Comparison of ENCODE assay signal across 8 cellular contexts in the genomic region with DNA sequence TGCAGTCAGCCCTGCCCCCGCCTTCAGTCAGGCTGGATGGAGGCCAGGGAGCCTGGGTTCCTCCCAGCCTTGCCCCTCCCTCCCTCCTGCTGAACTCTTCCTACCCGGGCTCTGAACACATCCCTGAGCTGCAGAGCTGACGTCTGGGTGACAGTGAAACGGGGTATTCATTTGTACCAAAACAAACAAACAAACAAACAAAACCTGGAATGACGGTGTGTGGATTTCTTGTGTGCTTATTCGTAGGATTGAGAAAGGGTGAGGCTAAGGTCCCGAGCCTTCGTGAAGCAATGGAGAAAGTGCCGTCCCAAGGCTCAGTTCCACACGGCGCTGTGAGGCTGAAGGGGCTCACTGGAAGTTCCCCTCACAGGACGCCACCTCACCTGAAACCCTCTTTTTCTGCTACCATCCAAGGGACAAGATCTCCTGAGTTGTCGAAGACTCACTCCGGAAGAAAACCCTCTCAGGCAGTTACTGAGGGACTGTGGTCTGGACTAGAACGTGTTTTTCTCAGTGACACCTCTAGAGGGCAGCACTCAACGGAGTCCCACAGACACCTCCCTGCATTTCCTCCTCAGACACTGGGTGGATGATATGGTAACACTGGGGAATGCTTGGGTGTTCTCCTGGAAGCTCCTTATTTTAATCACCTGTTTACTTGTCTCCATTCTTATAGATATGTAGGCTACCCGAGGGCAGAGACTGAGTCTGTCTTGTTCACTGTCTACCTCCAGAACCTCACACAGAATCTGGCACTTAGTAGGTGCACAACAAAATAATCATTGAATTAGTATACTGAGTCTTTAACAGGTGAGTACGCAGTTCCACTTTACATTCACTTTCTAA. TPM values are rescaled to one million over a fixed set of nuclear protein-coding genes. Genes with fewer than 3 reads are reported as not detected.
DNase-seq lines count a peak whose midpoint lies in the region; ATAC-seq and TF ChIP-seq lines count a peak whose summit lies in the region.

No MANE protein-coding gene starts in this region.

- POLR2A ChIA-PET in CD8-positive, alpha-beta T cell (lab: Charles Lee): no interaction called here
- POLR2A ChIA-PET in activated CD4-positive, alpha-beta memory T cell treated with anti-CD3 and anti-CD28 coated beads for 36 hours (lab: Charles Lee): no interaction called here

- H3K4ac ChIP-seq in mesenchymal stem cell (ENCODE audit: low read depth in 1 of 2, low read length in 2 of 2): peak overlapping the region in 1 of 2 experiments; percentile 91

- no peak overlapping the region for H3K27ac ChIP-seq in CD8-positive, alpha-beta T cell (ENCODE audit: low read depth, low read length)
- H3K27ac ChIP-seq in mesenchymal stem cell (ENCODE audit: low read length, poor library complexity, severe bottlenecking): no peak overlapping the region

- peak; percentile 99 for ATAC-seq in CD8-positive, alpha-beta T cell
- ATAC-seq in GM19397 (IDR thresholded peaks at IDR 0.05; ENCODE audit: unreplicated experiment): peak; percentile 98
- ATAC-seq in HG03521 (IDR thresholded peaks at IDR 0.05; ENCODE audit: unreplicated experiment): peak; percentile 98

- H2AK5ac ChIP-seq in mesenchymal stem cell (ENCODE audit: low read length, severe bottlenecking): no peak overlapping the region

- intact Hi-C loops in CD8-positive, alpha-beta T cell (cut with DNase I, micrococcal nuclease): loop anchor here (1.0 to 5.0 kb wide), 3 partner anchors 100 to 602 kb away; a partner anchor contains a TSS
- intact Hi-C loops in activated CD4-positive, alpha-beta memory T cell treated with anti-CD3 and anti-CD28 coated beads for 36 hours (cut with micrococcal nuclease): loop anchor here (1.0 kb wide), 1 partner anchor 113 kb away; a partner anchor contains a TSS

- H3K14ac ChIP-seq in mesenchymal stem cell (ENCODE audit: low read length in 2 of 2): peak overlapping the region in 1 of 2 experiments; percentile 85

- no peaks in the 10 kb centered on the region for H3K27me3 Mint-ChIP-seq in CD8-positive, alpha-beta T cell (ENCODE audit: low read depth)
- peaks cover 2% of the 10 kb centered on the region for H3K27me3 Mint-ChIP-seq in activated CD4-positive, alpha-beta memory T cell treated with anti-CD3 and anti-CD28 coated beads for 36 hours

- DNase-seq in CD8-positive, alpha-beta T cell: peak; percentile 23 to 74 (median 53)
- DNase-seq in NCI-H69 (lab: John Stamatoyannopoulos, UW) (peak; percentile 86), mesenchymal stem cell (peak; percentile 80)
- DNase-seq in activated CD4-positive, alpha-beta memory T cell treated with anti-CD3 and anti-CD28 coated beads for 36 hours: peak; percentile 79
- peak; percentile 28 for DNase-seq in effector CD8-positive, alpha-beta T cell (lab: John Stamatoyannopoulos, UW)
- DNase-seq in stimulated activated CD8-positive, alpha-beta memory T cell treated with anti-CD3 and anti-CD28 coated beads, Interleukin-15, amount 100 ng/mL, for 4 hours (ENCODE audit: low read depth in 2 of 2): peak; percentile 19 to 23

- peak overlapping the region; percentile 97 for H4K91ac ChIP-seq in mesenchymal stem cell (ENCODE audit: low read length)

- H2AFZ ChIP-seq in mesenchymal stem cell (ENCODE audit: low read depth, low read length): no peak overlapping the region

- H3K4me1 Mint-ChIP-seq in CD8-positive, alpha-beta T cell (ENCODE audit: low read depth): peaks cover 4% of the 10 kb centered on the region
- H3K4me1 Mint-ChIP-seq in activated CD4-positive, alpha-beta memory T cell treated with anti-CD3 and anti-CD28 coated beads for 36 hours (ENCODE audit: low read depth): peaks cover 6% of the 10 kb centered on the region

- no peak overlapping the region for H3K23ac ChIP-seq in mesenchymal stem cell (ENCODE audit: low read length in 2 of 2)

- CTCF ChIA-PET in CD8-positive, alpha-beta T cell (lab: Charles Lee): interaction anchor here (0.7 to 1.5 kb wide), 3 partner anchors 10 to 13 kb away, joined by 3 to 8 read pairs (median 4); no protein-coding TSS in a partner anchor
- CTCF ChIA-PET in activated CD4-positive, alpha-beta memory T cell treated with anti-CD3 and anti-CD28 coated beads for 36 hours (lab: Charles Lee): interaction anchor here (0.7 to 1.8 kb wide), 7 partner anchors 10 to 187 kb away, joined by 3 to 5 read pairs (median 4); a partner anchor contains a TSS

- TF ChIP-seq CTCF in CD8-positive, alpha-beta T cell (IDR thresholded peaks at IDR 0.05): peak; percentile 72

- peak overlapping the region; percentile 93 for H4K8ac ChIP-seq in mesenchymal stem cell (ENCODE audit: low read length)

- no peaks in the 10 kb centered on the region for H3K9me3 ChIP-seq in CD8-positive, alpha-beta T cell (ENCODE audit: low read length)
- H3K9me3 ChIP-seq in mesenchymal stem cell (ENCODE audit: control insufficient read depth, low read length): no peaks in the 10 kb centered on the region

- H3K36me3 Mint-ChIP-seq in CD8-positive, alpha-beta T cell: no peaks in the 10 kb centered on the region
- H3K36me3 Mint-ChIP-seq in activated CD4-positive, alpha-beta memory T cell treated with anti-CD3 and anti-CD28 coated beads for 36 hours: no peaks in the 10 kb centered on the region

- no peaks in the 10 kb centered on the region for H3K9me3 Mint-ChIP-seq in CD8-positive, alpha-beta T cell
- no peaks in the 10 kb centered on the region for H3K9me3 Mint-ChIP-seq in activated CD4-positive, alpha-beta memory T cell treated with anti-CD3 and anti-CD28 coated beads for 36 hours

- WGBS in mesenchymal stem cell: 22% methylated on average over 12 of the region's 18 CpGs

- H2BK12ac ChIP-seq in mesenchymal stem cell (ENCODE audit: low read length in 2 of 2): peak overlapping the region in 1 of 2 experiments; percentile 89

- peak overlapping the region; percentile 77 for H2BK120ac ChIP-seq in mesenchymal stem cell (ENCODE audit: low read depth, low read length)

- no peaks in the 10 kb centered on the region for H3K36me3 ChIP-seq in CD8-positive, alpha-beta T cell (ENCODE audit: insufficient read depth, low read length)
- H3K36me3 ChIP-seq in mesenchymal stem cell (ENCODE audit: control insufficient read depth in 1 of 2, insufficient read depth in 2 of 2, low read depth in 1 of 2, low read length in 2 of 2): no peaks in the 10 kb centered on the region

- H3K4me3 ChIP-seq in CD8-positive, alpha-beta T cell (ENCODE audit: low read depth, low read length): peak overlapping the region; percentile 48
- peak overlapping the region in 1 of 2 experiments; percentile 93 for H3K4me3 ChIP-seq in mesenchymal stem cell (ENCODE audit: insufficient read depth in 1 of 2, low read depth in 1 of 2, low read length in 2 of 2)

- H3K79me1 ChIP-seq in mesenchymal stem cell (replicated peaks; ENCODE audit: low read length, poor library complexity, severe bottlenecking): no peaks in the 10 kb centered on the region

- H3K27ac Mint-ChIP-seq in CD8-positive, alpha-beta T cell: peak overlapping the region; percentile 30
- H3K27ac Mint-ChIP-seq in activated CD4-positive, alpha-beta memory T cell treated with anti-CD3 and anti-CD28 coated beads for 36 hours: no peak overlapping the region

- peak overlapping the region; percentile 86 for H3K4me3 Mint-ChIP-seq in CD8-positive, alpha-beta T cell
- H3K4me3 Mint-ChIP-seq in activated CD4-positive, alpha-beta memory T cell treated with anti-CD3 and anti-CD28 coated beads for 36 hours: peak overlapping the region; percentile 75

- no peak overlapping the region for H2BK15ac ChIP-seq in mesenchymal stem cell (ENCODE audit: low read depth, poor library complexity, severe bottlenecking)

- H3K27me3 ChIP-seq in CD8-positive, alpha-beta T cell (ENCODE audit: insufficient read depth, low read length): no peaks in the 10 kb centered on the region
- no peaks in the 10 kb centered on the region for H3K27me3 ChIP-seq in mesenchymal stem cell (ENCODE audit: control insufficient read depth in 1 of 2, insufficient read depth in 1 of 2, low read length in 2 of 2)

- H3K18ac ChIP-seq in mesenchymal stem cell (ENCODE audit: low read depth in 1 of 2, low read length in 2 of 2): peak overlapping the region; percentile 67 to 69

- peak overlapping the region; percentile 93 for H3K9ac ChIP-seq in mesenchymal stem cell (ENCODE audit: low read length)

- no peaks in the 10 kb centered on the region for H3K4me1 ChIP-seq in CD8-positive, alpha-beta T cell (ENCODE audit: insufficient read depth, low read length)
- peaks cover 5% of the 10 kb centered on the region for H3K4me1 ChIP-seq in mesenchymal stem cell (ENCODE audit: control insufficient read depth, insufficient read depth, low read depth, low read length)

- H2BK5ac ChIP-seq in mesenchymal stem cell (ENCODE audit: low read depth, low read length, poor library complexity, severe bottlenecking): no peak overlapping the region

- peak overlapping the region; percentile 20 for H3K4me2 ChIP-seq in mesenchymal stem cell (ENCODE audit: low read length, poor library complexity, severe bottlenecking)

RNA-seq across cellular contexts. Expression of a gene that starts 27.3 kb away (rescaled TPM):
- total RNA-seq in CD8-positive, alpha-beta T cell: not detected
- total RNA-seq in activated CD4-positive, alpha-beta memory T cell treated with anti-CD3 and anti-CD28 coated beads for 36 hours: not detected
- not detected for polyA plus RNA-seq in mesenchymal stem cell (2013, experiment 1 of 2)
- not detected for polyA plus RNA-seq in mesenchymal stem cell (2013, experiment 2 of 2)

RNA-seq across cellular contexts. Expression of a gene that starts 41.6 kb away (rescaled TPM):
- not detected for total RNA-seq in CD8-positive, alpha-beta T cell
- total RNA-seq in activated CD4-positive, alpha-beta memory T cell treated with anti-CD3 and anti-CD28 coated beads for 36 hours: not detected
- not detected for polyA plus RNA-seq in mesenchymal stem cell (2013, experiment 1 of 2)
- not detected for polyA plus RNA-seq in mesenchymal stem cell (2013, experiment 2 of 2)

Comparison
In these comparisons a context has a peak if more than half of its experiments do, and no peak if none do; other contexts are left out.
1. DNase-seq: peak in every context shown above with its lines; median percentile 86 in NCI-H69; 80 in mesenchymal stem cell; 79 in activated CD4-positive, alpha-beta memory T cell treated with anti-CD3 and anti-CD28 coated beads for 36 hours; 53 in CD8-positive, alpha-beta T cell; 28 in effector CD8-positive, alpha-beta T cell; 21 in stimulated activated CD8-positive, alpha-beta memory T cell treated with anti-CD3 and anti-CD28 coated beads, Interleukin-15, amount 100 ng/mL, for 4 hours.